Comparison of ENCODE assay signal across 14 cellular contexts in genomic region chr19:57719424-57719823, GRCh38.
"Had no signal": no experiment of that assay in that cellular context is flagged by ENCODE, and none has a peak within 500 bp of the region (broad histone marks: within the 10 kb centered on the region; RNA-seq: fewer than 3 reads in every experiment).

No MANE protein-coding gene starts in this region.

- H3K27ac Mint-ChIP-seq: activated B cell treated with CpG ODN at 0.5 μM for 24 hours; nephron progenitor cell; stimulated activated naive CD8-positive, alpha-beta T cell treated with anti-CD3 and anti-CD28 coated beads, Interleukin-15, Interleukin-2, amounts not matched to agents 100 ng/mL and 50 ng/mL, for 24 hours; T-helper 1 cell treated with Interleukin-12 subunit alpha and Interleukin-12 subunit beta and Interleukin-4 antibody, amounts not matched to agents 30 μg/mL and 1 μg/mL, for 36 hours had no signal

- H3K4me1 Mint-ChIP-seq: nephron progenitor cell had no signal

- H3K27me3 Mint-ChIP-seq: activated B cell treated with CpG ODN at 0.5 μM for 24 hours; stimulated activated naive CD8-positive, alpha-beta T cell treated with anti-CD3 and anti-CD28 coated beads, Interleukin-15, Interleukin-2, amounts not matched to agents 100 ng/mL and 50 ng/mL, for 24 hours had no signal

- DNase-seq: activated B cell treated with CpG ODN at 0.5 μM for 24 hours; activated CD4-positive, alpha-beta T cell treated with anti-CD3 and anti-CD28 coated beads for 48 hours; activated CD8-positive, alpha-beta memory T cell treated with anti-CD3 and anti-CD28 coated beads for 24 hours; anterior cingulate cortex; brain microvascular endothelial cell; heart left ventricle; left cardiac atrium; lower lobe of right lung; nephron progenitor cell; occipital lobe; stimulated activated CD4-positive, alpha-beta T cell treated with anti-CD3 and anti-CD28 coated beads, Interleukin-4, amount 100 ng/mL, for 24 hours; upper lobe of right lung had no signal

- ATAC-seq: heart left ventricle, left cardiac atrium, lower lobe of right lung, upper lobe of right lung had no signal

- H3K4me3 Mint-ChIP-seq: activated B cell treated with CpG ODN at 0.5 μM for 24 hours; nephron progenitor cell; stimulated activated naive CD8-positive, alpha-beta T cell treated with anti-CD3 and anti-CD28 coated beads, Interleukin-15, Interleukin-2, amounts not matched to agents 100 ng/mL and 50 ng/mL, for 24 hours; T-helper 1 cell treated with Interleukin-12 subunit alpha and Interleukin-12 subunit beta and Interleukin-4 antibody, amounts not matched to agents 30 μg/mL and 1 μg/mL, for 36 hours had no signal
